Comparison of ENCODE assay signal across 8 cellular contexts in genomic region chr2:108786008-108786353, GRCh38. TPM values are rescaled to one million over a fixed set of nuclear protein-coding genes. Genes with fewer than 3 reads are reported as not detected.
DNase-seq lines count a peak whose midpoint lies in the region; ATAC-seq, FAIRE-seq and TF ChIP-seq lines count a peak whose summit lies in the region.

No MANE protein-coding gene starts in this region.

- POLR2A ChIA-PET in T-cell (lab: Charles Lee) = interaction anchor here (0.6 to 1.2 kb wide), 6 partner anchors 10 to 317 kb away, joined by 3 to 5 read pairs (median 3); no protein-coding TSS in a partner anchor

- in situ Hi-C loops in HAP-1 (cut with MboI; ENCODE audit: low sequenced_read_pairs) = no loop called here

- H3K27me3 ChIP-seq in HAP-1 (ENCODE audit: low read depth) = no peaks in the 10 kb centered on the region
- H3K27me3 ChIP-seq in small intestine (ENCODE audit: control insufficient read depth in 2 of 2, insufficient read depth in 2 of 2, low read length in 2 of 2) = no peaks in the 10 kb centered on the region

- CTCF ChIA-PET in T-cell (lab: Charles Lee) = interaction anchor here in 1 of 2 donors (0.8 kb wide), 1 partner anchor 1018 kb away, joined by 5 read pairs; no protein-coding TSS in a partner anchor

- 0% methylated on average over 1 of the region's 1 CpG for WGBS in small intestine, 3 donors

- no peaks in the 10 kb centered on the region for H3K9me3 Mint-ChIP-seq in T-cell

- no peak for FAIRE-seq in small intestine (lab: Jason Lieb, UNC)

- H3K4me3 Mint-ChIP-seq in T-cell = peak overlapping the region; percentile 83 to 98 (median 91)

- H3K36me3 Mint-ChIP-seq in T-cell = peaks cover 19% of the 10 kb centered on the region

- H3K4me3 ChIP-seq in HAP-1 (peak overlapping the region; percentile 49), foreskin fibroblast (ENCODE audit: low read depth in 1 of 2, low read length in 2 of 2) (peak overlapping the region; percentile 65 to 76), small intestine (ENCODE audit: low read depth in 1 of 2, low read length in 2 of 2) (peak overlapping the region; percentile 32 to 100)

- H3K9me3 ChIP-seq in HAP-1 = no peaks in the 10 kb centered on the region
- H3K9me3 ChIP-seq in small intestine (ENCODE audit: control insufficient read depth, low read depth) = no peaks in the 10 kb centered on the region

- ATAC-seq in T-cell (replicated peaks in 1 of 4) (no peak), GM18861 (IDR thresholded peaks at IDR 0.05; ENCODE audit: unreplicated experiment) (no peak)

- no peak for TF ChIP-seq CTCF in foreskin fibroblast (IDR thresholded peaks at IDR 0.05; ENCODE audit: low read depth, low read length)

- no peak for DNase-seq in HAP-1 (ENCODE audit: low spot score in 2 of 2)
- DNase-seq in T-cell = no peak
- no peak for DNase-seq in foreskin fibroblast
- DNase-seq in small intestine = no peak
- DNase-seq in MV-4-11 (lab: John Stamatoyannopoulos, UW) = no peak
- no peak for DNase-seq in mesenteric fat pad (ENCODE audit: low spot score)
- DNase-seq in AG08395 (ENCODE audit: low spot score) = no peak

- peak overlapping the region; percentile 93 to 94 for H3K27ac Mint-ChIP-seq in T-cell

- H3K27ac ChIP-seq in small intestine (ENCODE audit: low read depth in 1 of 2, low read length in 1 of 2) = peak overlapping the region; percentile 85 to 91

- H3K36me3 ChIP-seq in HAP-1 (replicated peaks) = peaks cover 56% of the 10 kb centered on the region
- H3K36me3 ChIP-seq in small intestine (ENCODE audit: control insufficient read depth in 2 of 2, insufficient read depth in 2 of 2, low read length in 2 of 2) = peaks cover 6 to 9% of the 10 kb centered on the region in 2 donors

- H3K4me1 Mint-ChIP-seq in T-cell = peaks cover 17 to 23% (median 20%) of the 10 kb centered on the region in 3 donors

- H3K27me3 Mint-ChIP-seq in T-cell = no peaks in the 10 kb centered on the region

- H3K4me1 ChIP-seq in HAP-1 (peaks cover 10% of the 10 kb centered on the region), small intestine (ENCODE audit: control insufficient read depth in 2 of 2, insufficient read depth in 1 of 2, low read depth in 1 of 2, low read length in 1 of 2) (no peaks in the 10 kb centered on the region)

RNA-seq across cellular contexts. Expression of gene CCDC138, which starts 0.6 kb away (rescaled TPM):
- total RNA-seq in T-cell (1 to 10 TPM; 4.3 to 7.5 (median 6.2) TPM), mesenteric fat pad (3.8 TPM)
- polyA plus RNA-seq in small intestine = 1 to 10 TPM in 2 of 3 donors, under 1 TPM in 1; 0.89 to 3.3 (median 1.1) TPM
